8 cellular contexts compared by ENCODE assay signal in genomic region chr16:5072334-5073278, GRCh38. TPM values are rescaled to one million over a fixed set of nuclear protein-coding genes. Genes with fewer than 3 reads are reported as not detected.
DNase-seq lines count a peak whose midpoint lies in the region; ATAC-seq and TF ChIP-seq lines count a peak whose summit lies in the region.

No MANE protein-coding gene starts in this region.

- ATAC-seq in HCT116, result peak; percentile 17
- ATAC-seq in HG02763 (IDR thresholded peaks at IDR 0.05; ENCODE audit: unreplicated experiment), result no peak

- H3K36me3 ChIP-seq in HCT116 (ENCODE audit: control insufficient read depth in 1 of 2, insufficient read depth in 2 of 2, low read length in 2 of 2), result peaks cover 0 to 13% of the 10 kb centered on the region in 2 experiments; a peak in 2 of 4 replicates
- peaks cover 0 to 29% (median 22%) of the 10 kb centered on the region in 5 donors for H3K36me3 ChIP-seq in subcutaneous abdominal adipose tissue (ENCODE audit: control insufficient read depth in 5 of 5, insufficient read depth in 5 of 5, low read length in 5 of 5)

- H3K27me3 ChIP-seq in HCT116 (ENCODE audit: insufficient read depth, low read length) (no peaks in the 10 kb centered on the region), subcutaneous abdominal adipose tissue (ENCODE audit: control insufficient read depth in 5 of 5, insufficient read depth in 4 of 5, low read length in 5 of 5) (no peaks in the 10 kb centered on the region)

- H3K4me1 ChIP-seq in HCT116 (ENCODE audit: control insufficient read depth in 1 of 2, insufficient read depth in 2 of 2, low read length in 2 of 2) (peaks cover 4 to 16% of the 10 kb centered on the region in 2 experiments; a peak in 3 of 4 replicates), subcutaneous abdominal adipose tissue (ENCODE audit: control insufficient read depth in 5 of 5, insufficient read depth in 5 of 5, low read length in 5 of 5) (peaks cover 3 to 22% (median 17%) of the 10 kb centered on the region in 5 donors)

- intact Hi-C loops in HCT116 (cut with micrococcal nuclease), result no loop called here

- H3K27ac ChIP-seq in HCT116 (ENCODE audit: low read depth, low read length) (peak overlapping the region; percentile 78), subcutaneous abdominal adipose tissue (ENCODE audit: low read depth, low read length) (peak overlapping the region; percentile 26)

- peaks cover 27% of the 10 kb centered on the region for H3K4me1 Mint-ChIP-seq in activated naive CD8-positive, alpha-beta T cell (ENCODE audit: low read depth)

- no peaks in the 10 kb centered on the region for H3K9me3 ChIP-seq in HCT116 (ENCODE audit: control insufficient read depth in 1 of 2, insufficient read depth in 1 of 2, low read depth in 1 of 2, low read length in 2 of 2)
- no peaks in the 10 kb centered on the region for H3K9me3 ChIP-seq in subcutaneous abdominal adipose tissue (ENCODE audit: control insufficient read depth in 5 of 5, low read length in 5 of 5)

- no peak for TF ChIP-seq POLR2A in HCT116 (IDR thresholded peaks at IDR 0.05; ENCODE audit: borderline replicate concordance, extremely low read depth, insufficient read depth, insufficient read length)

- H3K9me2 ChIP-seq in HCT116 (ENCODE audit: insufficient read depth), result no peaks in the 10 kb centered on the region

- no peak for TF ChIP-seq CTCF in HCT116 (IDR thresholded peaks at IDR 0.05 in 2 of 3, conservative IDR thresholded peaks at IDR 0.05 in 1 of 3; ENCODE audit: borderline replicate concordance in 1 of 3, insufficient read depth in 1 of 3, low read depth in 2 of 3, low read length in 2 of 3)

- H3K4me2 ChIP-seq in HCT116 (ENCODE audit: low read length), result peak overlapping the region; percentile 92

- H2AFZ ChIP-seq in HCT116 (ENCODE audit: low read depth, low read length, poor library complexity, severe bottlenecking), result no peak overlapping the region

- peak overlapping the region; percentile 63 to 94 for H3K4me3 ChIP-seq in HCT116 (replicated peaks in 1 of 2; ENCODE audit: low read depth in 1 of 2, low read length in 2 of 2)
- H3K4me3 ChIP-seq in subcutaneous abdominal adipose tissue (ENCODE audit: low read depth in 1 of 5, low read length in 5 of 5), result peak overlapping the region; percentile 84 to 97 (median 91)

- peak overlapping the region; percentile 97 for H3K4me3 Mint-ChIP-seq in activated naive CD8-positive, alpha-beta T cell

- CTCF ChIA-PET in HCT116 (lab: Charles Lee), result no interaction called here

- H3K79me2 ChIP-seq in HCT116 (ENCODE audit: insufficient read depth, low read length), result peaks cover 33% of the 10 kb centered on the region

- H3K36me3 Mint-ChIP-seq in activated naive CD8-positive, alpha-beta T cell, result peaks cover 4% of the 10 kb centered on the region

- no peaks in the 10 kb centered on the region for H3K27me3 Mint-ChIP-seq in activated naive CD8-positive, alpha-beta T cell

- POLR2A ChIA-PET in HCT116 (lab: Charles Lee), result no interaction called here

- no peaks in the 10 kb centered on the region for H3K9me3 Mint-ChIP-seq in activated naive CD8-positive, alpha-beta T cell (ENCODE audit: low read depth)

- DNase-seq in HCT116 (ENCODE audit: low read depth, low spot score), result no peak
- peak; percentile 23 for DNase-seq in iris pigment epithelial cell (ENCODE audit: low read depth)
- no peak for DNase-seq in GF-D8 (lab: John Stamatoyannopoulos, UW)
- DNase-seq in NCI-H1092 (lab: John Stamatoyannopoulos, UW), result no peak
- no peak for DNase-seq in ureter (ENCODE audit: low spot score)

- RAD21 ChIA-PET in HCT116 (lab: Charles Lee; ENCODE audit: low non-redundant PET in 1 of 2, low total read pairs in 2 of 2, uncharacterized antibody in 2 of 2, unreplicated experiment in 2 of 2), result no interaction called here

- no TSS peak for BruUV-seq in HCT116 (replicated peaks; lab: Mats Ljungman, UMichigan)

- TF ChIP-seq RAD21 in HCT116 (IDR thresholded peaks at IDR 0.05; ENCODE audit: low read depth), result no peak

- peak overlapping the region; percentile 97 for H3K27ac Mint-ChIP-seq in activated naive CD8-positive, alpha-beta T cell

- H4K20me1 ChIP-seq in HCT116 (ENCODE audit: insufficient read depth), result no peaks in the 10 kb centered on the region

- H3K9ac ChIP-seq in HCT116 (ENCODE audit: low read length), result peak overlapping the region; percentile 91
- H3K9ac ChIP-seq in subcutaneous abdominal adipose tissue (ENCODE audit: low read length in 5 of 5), result peak overlapping the region; percentile 30 to 91 (median 76)

TF ChIP-seq in HCT116, 20 proteins besides CTCF, POLR2A, EP300 and RAD21:
- TF ChIP-seq MAX (IDR thresholded peaks at IDR 0.05) (no peak), ELF1 (IDR thresholded peaks at IDR 0.05; ENCODE audit: borderline replicate concordance, low read depth) (no peak), TCF7L2 (IDR thresholded peaks at IDR 0.05; ENCODE audit: borderline replicate concordance, extremely low read depth, insufficient read depth, insufficient read length) (no peak), CBX3 (IDR thresholded peaks at IDR 0.05; ENCODE audit: low read depth) (no peak), EZH2phosphoT487 (IDR thresholded peaks at IDR 0.05; ENCODE audit: borderline replicate concordance) (no peak), EGR1 (IDR thresholded peaks at IDR 0.05; ENCODE audit: low read depth) (no peak)

RNA-seq across cellular contexts. Expression of gene ALG1, which starts 1.0 kb away (rescaled TPM):
- total RNA-seq in HCT116 (2021; ENCODE audit: unreplicated experiment) (27.1 TPM), ureter (27.0 TPM)
- 13.2 and 16.4 TPM in 2 replicates for polyA plus RNA-seq in HCT116 (2012)

RNA-seq across cellular contexts. Expression of gene C16orf89, which starts 6.8 kb away (rescaled TPM):
- 0.49 TPM for total RNA-seq in HCT116 (2021; ENCODE audit: unreplicated experiment)
- polyA plus RNA-seq in HCT116 (2012), result not detected in 2 replicates
- total RNA-seq in ureter, result 10.0 TPM

RNA-seq across cellular contexts. Expression of gene EEF2KMT, which starts 25.0 kb away (rescaled TPM):
- total RNA-seq in HCT116 (2021; ENCODE audit: unreplicated experiment) (25.6 TPM), ureter (15.4 TPM)
- polyA plus RNA-seq in HCT116 (2012), result 14.0 and 15.6 TPM in 2 replicates

RNA-seq across cellular contexts. Expression of gene NAGPA, which starts 38.9 kb away (rescaled TPM):
- total RNA-seq in HCT116 (2021; ENCODE audit: unreplicated experiment), result 17.5 TPM
- 9.9 and 11.4 TPM in 2 replicates for polyA plus RNA-seq in HCT116 (2012)
- 9.0 TPM for total RNA-seq in ureter
